In genomic region chr12:121791671-121792496, GRCh38 we compare ENCODE assay signal across 9 cellular contexts. TPM values are rescaled to one million over a fixed set of nuclear protein-coding genes. Genes with fewer than 3 reads are reported as not detected.
DNase-seq lines count a peak whose midpoint lies in the region; ATAC-seq and TF ChIP-seq lines count a peak whose summit lies in the region.
"Had no signal": no experiment of that assay in that cellular context is flagged by ENCODE, and none has a peak within 500 bp of the region (broad histone marks: within the 10 kb centered on the region; RNA-seq: fewer than 3 reads in every experiment).

No MANE protein-coding gene starts in this region.

- peak overlapping the region; percentile 70 for H3K4me3 ChIP-seq in colonic mucosa
- H3K4me3 ChIP-seq: SJSA1 had no signal

- H3K4me1 Mint-ChIP-seq in Calu3 (ENCODE audit: low read depth, unreplicated experiment): peaks cover 67% of the 10 kb centered on the region
- H3K4me1 Mint-ChIP-seq in nephron: peaks cover 33% of the 10 kb centered on the region

- peak overlapping the region; percentile 86 for H3K4me3 Mint-ChIP-seq in Calu3 (ENCODE audit: low read depth, unreplicated experiment)
- peak overlapping the region; percentile 79 to 84 (median 83) for H3K4me3 Mint-ChIP-seq in nephron

- no peaks in the 10 kb centered on the region for H3K9me3 Mint-ChIP-seq in Calu3 (ENCODE audit: low read depth, unreplicated experiment)
- H3K9me3 Mint-ChIP-seq in nephron: no peaks in the 10 kb centered on the region

- peak overlapping the region; percentile 85 for H3K27ac Mint-ChIP-seq in Calu3 (ENCODE audit: unreplicated experiment)
- peak overlapping the region in 2 of 3 experiments; percentile 3 to 60 for H3K27ac Mint-ChIP-seq in nephron

- TSS peak; percentile 29 for BruUV-seq in Calu3 (replicated peaks; lab: Mats Ljungman, UMichigan)

- H3K4me1 ChIP-seq in colonic mucosa: peaks cover 31% of the 10 kb centered on the region

- H3K36me3 ChIP-seq in colonic mucosa: no peaks in the 10 kb centered on the region

- H3K27me3 Mint-ChIP-seq in Calu3 (ENCODE audit: unreplicated experiment) (no peaks in the 10 kb centered on the region), nephron (ENCODE audit: low read depth) (peaks cover 7% of the 10 kb centered on the region)

- ATAC-seq in GM18867 (IDR thresholded peaks at IDR 0.05; ENCODE audit: unreplicated experiment) (no peak), HG03135 (IDR thresholded peaks at IDR 0.05; ENCODE audit: unreplicated experiment) (no peak)

- H3K27ac ChIP-seq in colonic mucosa: peak overlapping the region; percentile 78
- H3K27ac ChIP-seq: SJSA1 had no signal

- CTCF ChIA-PET in Calu3 (lab: Charles Lee): interaction anchor here (0.6 to 8.7 kb wide), 5 partner anchors 8 to 289 kb away, joined by 4 to 179 read pairs (median 9); no protein-coding TSS in a partner anchor

- intact Hi-C loops in Calu3 (cut with micrococcal nuclease; ENCODE audit: unreplicated experiment) (no loop called here), colonic mucosa (cut with DNase I) (loop anchor here (5.0 kb wide), 2 partner anchors 95 kb away; partner anchors contain the start of gene PSMD9)

- H3K9me3 ChIP-seq in colonic mucosa: no peaks in the 10 kb centered on the region

- H3K36me3 Mint-ChIP-seq in Calu3 (ENCODE audit: insufficient read depth, unreplicated experiment) (peaks cover 89% of the 10 kb centered on the region), nephron (ENCODE audit: low read depth) (peaks cover 5% of the 10 kb centered on the region)

- H3K9ac ChIP-seq in colonic mucosa (ENCODE audit: low read depth in 2 of 2, low read length in 2 of 2): peak overlapping the region; percentile 77 to 93

- TF ChIP-seq CTCF in Calu3 (IDR thresholded peaks at IDR 0.05; ENCODE audit: unreplicated experiment) (no peak), colonic mucosa (IDR thresholded peaks at IDR 0.05) (no peak), nephron (IDR thresholded peaks at IDR 0.05; ENCODE audit: unreplicated experiment in 3 of 3) (no peak)

- DNase-seq in Calu3 (peak; percentile 69), NAMALWA (ENCODE audit: low spot score) (peak; percentile 43), colonic mucosa (peak; percentile 63), COLO829 (ENCODE audit: low spot score) (no peak), NCI-H82 (lab: John Stamatoyannopoulos, UW) (no peak)

- H3K27me3 ChIP-seq in colonic mucosa: no peaks in the 10 kb centered on the region
- H3K27me3 ChIP-seq: SJSA1 had no signal

RNA-seq across cellular contexts. Expression of gene RHOF, which starts 1.6 kb away (rescaled TPM):
- 73.9 and 121 TPM in 2 replicates for total RNA-seq in Calu3 (2022)
- 10 to 100 TPM; 58.0 to 74.5 TPM for total RNA-seq in colonic mucosa

RNA-seq across cellular contexts. Expression of gene SETD1B, which starts 11.9 kb away (rescaled TPM):
- 32.2 and 33.1 TPM in 2 replicates for total RNA-seq in Calu3 (2022)
- 10 to 100 TPM; 20.4 to 25.4 TPM for total RNA-seq in colonic mucosa

Comparison
In these comparisons a context has a peak if more than half of its experiments do, and no peak if none do; other contexts are left out.
1. DNase-seq: peak in Calu3 (single experiment), NAMALWA (single experiment) and colonic mucosa (single experiment); none in COLO829 (single experiment) and NCI-H82 (single experiment).